In genomic region chr1:212949771-212950170, GRCh38 we compare ENCODE assay signal across 7 cellular contexts. TPM values are rescaled to one million over a fixed set of nuclear protein-coding genes. Genes with fewer than 3 reads are reported as not detected.
DNase-seq lines count a peak whose midpoint lies in the region; FAIRE-seq and TF ChIP-seq lines count a peak whose summit lies in the region.

No MANE protein-coding gene starts in this region.

- TF ChIP-seq CTCF in Peyer's patch (IDR thresholded peaks at IDR 0.05) = no peak
- no peak for TF ChIP-seq CTCF in glutamatergic neuron (IDR thresholded peaks at IDR 0.05; ENCODE audit: partially characterized antibody, unreplicated experiment)

- peak; percentile 26 for FAIRE-seq in GM19239 (lab: Jason Lieb, UNC)

- H3K9me3 ChIP-seq in Peyer's patch = no peaks in the 10 kb centered on the region

- no peak for TF ChIP-seq POLR2A in Peyer's patch (IDR thresholded peaks at IDR 0.05)

- H3K4me1 ChIP-seq in Peyer's patch = peaks cover 0 to 11% (median 1%) of the 10 kb centered on the region in 4 donors

- H3K4me1 Mint-ChIP-seq in glutamatergic neuron (ENCODE audit: low read depth, unreplicated experiment) = peaks cover 33% of the 10 kb centered on the region

- DNase-seq in GM19239 (ENCODE audit: insufficient read length, low spot score) (no peak), Peyer's patch (no peak), glutamatergic neuron (no peak), skeletal muscle cell (ENCODE audit: low read depth) (no peak), H4 (ENCODE audit: low spot score) (no peak), AG08396 (ENCODE audit: low spot score) (no peak), NCI-H146 treated with DMSO at 0.1 percent for 48 hours (lab: John Stamatoyannopoulos, UW; ENCODE audit: unreplicated experiment) (no peak)

- H3K36me3 ChIP-seq in Peyer's patch = no peaks in the 10 kb centered on the region

- peaks cover 12% of the 10 kb centered on the region for H3K27me3 Mint-ChIP-seq in glutamatergic neuron (ENCODE audit: unreplicated experiment)

- H3K27me3 ChIP-seq in Peyer's patch = peaks cover 0 to 6% of the 10 kb centered on the region in 2 donors

- H3K36me3 Mint-ChIP-seq in glutamatergic neuron (ENCODE audit: unreplicated experiment) = no peaks in the 10 kb centered on the region

- H3K4me3 Mint-ChIP-seq in glutamatergic neuron (ENCODE audit: unreplicated experiment) = peak overlapping the region; percentile 95

- peak overlapping the region in 1 of 4 donors; percentile 44 for H3K27ac ChIP-seq in Peyer's patch

- peaks cover 18% of the 10 kb centered on the region for H3K9me3 Mint-ChIP-seq in glutamatergic neuron (ENCODE audit: unreplicated experiment)

- H3K4me3 ChIP-seq in Peyer's patch (peak overlapping the region; percentile 42 to 57 (median 52)), skeletal muscle cell (ENCODE audit: low read depth, low read length) (peak overlapping the region; percentile 70)

- H3K27ac Mint-ChIP-seq in glutamatergic neuron (ENCODE audit: unreplicated experiment) = no peak overlapping the region

RNA-seq across cellular contexts. Expression of gene VASH2, which starts 0.6 kb away (rescaled TPM):
- 1 to 10 TPM in 2 of 4 donors, under 1 TPM in 1, not detected in 1; 0.85 to 1.7 (median 1.1) TPM for total RNA-seq in Peyer's patch
- 59.8 TPM for total RNA-seq in glutamatergic neuron (ENCODE audit: unreplicated experiment)
- 0.31 and 2.5 TPM in 2 replicates for total RNA-seq in H4 (2014; rRNA removed; shearing (Covaris generic))

Comparison
In these comparisons a context has a peak if more than half of its experiments do, and no peak if none do; other contexts are left out.
1. RNA of gene VASH2, which starts 0.6 kb away (total RNA-seq): 59.8 TPM in glutamatergic neuron (single experiment); 0.31 to 2.5 TPM in H4 and 0.85 to 1.7 TPM in Peyer's patch; every median in the first group is over 10 times any median in the second.